In genomic region chr12:121843236-121843982, GRCh38 we compare ENCODE assay signal across 19 cellular contexts. TPM values are rescaled to one million over a fixed set of nuclear protein-coding genes. Genes with fewer than 3 reads are reported as not detected.
DNase-seq lines count a peak whose midpoint lies in the region; ATAC-seq, FAIRE-seq and TF ChIP-seq lines count a peak whose summit lies in the region.
"Had no signal": no experiment of that assay in that cellular context is flagged by ENCODE, and none has a peak within 500 bp of the region (broad histone marks: within the 10 kb centered on the region; RNA-seq: fewer than 3 reads in every experiment).

No MANE protein-coding gene starts in this region.

- FAIRE-seq in A549 (lab: Jason Lieb, UNC), result no peak
- peak; percentile 91 for FAIRE-seq in K562 (lab: Jason Lieb, UNC)
- FAIRE-seq: HepG2 had no signal

- no peak overlapping the region for H2BK15ac ChIP-seq in H9 (ENCODE audit: low read depth, low read length)

- H3K56ac ChIP-seq in H9 (ENCODE audit: insufficient read length, low read depth, low read length), result no peak overlapping the region

- no peak overlapping the region for H2BK5ac ChIP-seq in H9 (ENCODE audit: insufficient read length, low read length)

- DNase-seq in A549 (ENCODE audit: low read depth in 1 of 2, low spot score in 1 of 2) (no peak), H9 (no peak), K562 (ENCODE audit: extremely low read depth in 1 of 4, low spot score in 3 of 4) (peak; percentile 45 to 69 (median 48)), neural crest cell (ENCODE audit: low read depth, low spot score) (no peak), tibial nerve (ENCODE audit: low spot score in 2 of 2) (no peak)
- no peak for DNase-seq in stimulated activated CD4-positive, alpha-beta T cell treated with anti-CD3 and anti-CD28 coated beads, Interleukin-4, amount 100 ng/mL, for 1 hour
- DNase-seq: CD4-positive, alpha-beta T cell; Kasumi-1; NCI-H187 treated with DMSO at 0.1 percent for 48 hours; NCI-H345; NCI-H526; NK-92 treated with Interleukin-12 subunit alpha and Interleukin-12 subunit beta, amount 100 ng/mL, for 24 hours; SHP77 had no signal

- H3K27me3 Mint-ChIP-seq in H9 (ENCODE audit: low read depth) (peaks cover 9% of the 10 kb centered on the region), neural crest cell (ENCODE audit: low read depth) (peaks cover 2% of the 10 kb centered on the region)
- H3K27me3 Mint-ChIP-seq: CD4-positive, alpha-beta T cell had no signal

- intact Hi-C loops in K562 (cut with micrococcal nuclease), result no loop called here

- TF ChIP-seq RAD21 in A549 (conservative IDR thresholded peaks at IDR 0.05 in 1 of 2, IDR thresholded peaks at IDR 0.05 in 1 of 2) (no peak), K562 (CRISPR knock-in tag; conservative IDR thresholded peaks at IDR 0.05 in 1 of 2, IDR thresholded peaks at IDR 0.05 in 1 of 2) (no peak)

- no peak overlapping the region for H3K14ac ChIP-seq in H9 (ENCODE audit: insufficient read depth, low read length)

- H4K91ac ChIP-seq in H9 (ENCODE audit: insufficient read length, low read depth, low read length), result no peak overlapping the region

- H3K4me1 Mint-ChIP-seq in H9 (peaks cover 13 to 21% of the 10 kb centered on the region in 2 experiments), neural crest cell (peaks cover 25% of the 10 kb centered on the region)

- BruUV-seq in K562 (replicated peaks; lab: Mats Ljungman, UMichigan), result no TSS peak

- no peaks in the 10 kb centered on the region for H3K36me3 ChIP-seq in K562 (ENCODE audit: control insufficient read depth, insufficient read depth, low read length)
- H3K36me3 ChIP-seq in tibial nerve, result no peaks in the 10 kb centered on the region
- H3K36me3 ChIP-seq: HAP-1 had no signal

- no peak overlapping the region for H3K9ac ChIP-seq in H9 (ENCODE audit: extremely low read depth, insufficient read length, low read length)
- peak overlapping the region in 1 of 2 experiments; percentile 86; a peak in 2 of 4 replicates for H3K9ac ChIP-seq in K562 (ENCODE audit: insufficient read depth in 1 of 2, low read depth in 2 of 2, low read length in 2 of 2)

- TF ChIP-seq CTCF in A549 (IDR thresholded peaks at IDR 0.05), result no peak
- TF ChIP-seq CTCF in H9 (conservative IDR thresholded peaks at IDR 0.05), result no peak
- no peak for TF ChIP-seq CTCF in K562 (IDR thresholded peaks at IDR 0.05 in 2 of 3, conservative IDR thresholded peaks at IDR 0.05 in 1 of 3; ENCODE audit: insufficient read depth in 2 of 3, low read depth in 1 of 3, low read length in 3 of 3)
- no peak for TF ChIP-seq CTCF in neural crest cell (conservative IDR thresholded peaks at IDR 0.05)
- no peak for TF ChIP-seq CTCF in tibial nerve (IDR thresholded peaks at IDR 0.05)

- no peak overlapping the region for H2BK120ac ChIP-seq in H9 (ENCODE audit: low read depth, low read length, poor library complexity, severe bottlenecking)

- TF ChIP-seq EP300 in A549 (IDR thresholded peaks at IDR 0.05), result no peak
- TF ChIP-seq EP300 in K562 (IDR thresholded peaks at IDR 0.05; ENCODE audit: low read length), result no peak
- no peak for TF ChIP-seq EP300 in tibial nerve (IDR thresholded peaks at IDR 0.05)

- no peak overlapping the region for H3K4me3 ChIP-seq in A549
- H3K4me3 ChIP-seq in K562, result no peak overlapping the region
- no peak overlapping the region for H3K4me3 ChIP-seq in tibial nerve
- H3K4me3 ChIP-seq: HAP-1 had no signal

- H4K8ac ChIP-seq in H9 (replicated peaks; ENCODE audit: insufficient read length, low read depth, low read length), result no peak overlapping the region

- H3K27me3 ChIP-seq in H9 (ENCODE audit: insufficient read depth, low read length) (no peaks in the 10 kb centered on the region), K562 (ENCODE audit: control insufficient read depth in 2 of 2, insufficient read depth in 2 of 2, low read length in 2 of 2) (no peaks in the 10 kb centered on the region), tibial nerve (no peaks in the 10 kb centered on the region)

- H3K9me1 ChIP-seq in K562 (ENCODE audit: control insufficient read depth, insufficient read depth, low read length), result no peaks in the 10 kb centered on the region

- H4K20me1 ChIP-seq in H9 (ENCODE audit: control insufficient read depth, insufficient read depth, insufficient read length) (peaks cover 3% of the 10 kb centered on the region), K562 (replicated peaks; ENCODE audit: control insufficient read depth, insufficient read depth, low read length) (no peaks in the 10 kb centered on the region)

- H3K9me3 ChIP-seq in A549 (no peaks in the 10 kb centered on the region), H9 (ENCODE audit: control insufficient read depth, low read depth, low read length) (no peaks in the 10 kb centered on the region), K562 (replicated peaks; ENCODE audit: control insufficient read depth, insufficient read depth, low read depth, low read length) (no peaks in the 10 kb centered on the region), tibial nerve (no peaks in the 10 kb centered on the region)
- H3K9me3 ChIP-seq: HAP-1 had no signal

- no peak overlapping the region for H3K27ac ChIP-seq in A549
- H3K27ac ChIP-seq in H9 (ENCODE audit: insufficient read length, low read depth, low read length), result no peak overlapping the region
- peak overlapping the region; percentile 38; the same call in 1 of the 3 replicates for H3K27ac ChIP-seq in K562 (ENCODE audit: extremely low read depth, low read depth, low read length)
- no peak overlapping the region for H3K27ac ChIP-seq in tibial nerve

- H3T11ph ChIP-seq in H9 (ENCODE audit: low read length), result no peak overlapping the region

- peak overlapping the region in 2 of 3 experiments; percentile 54 to 56; a peak in 3 of 7 replicates for H3K27ac Mint-ChIP-seq in H9
- H3K27ac Mint-ChIP-seq in neural crest cell (ENCODE audit: unreplicated experiment), result peak overlapping the region; percentile 7
- H3K27ac Mint-ChIP-seq: CD4-positive, alpha-beta T cell had no signal

- H3K18ac ChIP-seq in H9 (ENCODE audit: insufficient read length, low read depth, low read length), result no peak overlapping the region

- H2BK12ac ChIP-seq in H9 (ENCODE audit: insufficient read length, low read depth, low read length), result no peak overlapping the region

- TF ChIP-seq POLR2A in A549 (IDR thresholded peaks at IDR 0.05; ENCODE audit: low read length), result no peak
- no peak for TF ChIP-seq POLR2A in K562 (conservative IDR thresholded peaks at IDR 0.05)
- no peak for TF ChIP-seq POLR2A in tibial nerve (IDR thresholded peaks at IDR 0.05)

- H2BK20ac ChIP-seq in H9 (ENCODE audit: low read depth, low read length, poor library complexity, severe bottlenecking), result no peak overlapping the region

- ATAC-seq in A549, result no peak
- peak; percentile 9; the same call in 2 of the 3 replicates for ATAC-seq in K562
- no peak for ATAC-seq in HG03175 (IDR thresholded peaks at IDR 0.05; ENCODE audit: unreplicated experiment)
- ATAC-seq in HG03196 (IDR thresholded peaks at IDR 0.05; ENCODE audit: unreplicated experiment), result no peak
- ATAC-seq: HepG2, SK-N-SH treated with all-trans-retinoic acid at 6 μM for 48 hours had no signal

- 76% methylated on average over 13 of the region's 13 CpGs for WGBS in A549 (ENCODE audit: missing lambda C conversion rate)
- no CpG with 5 or more reads among the region's 13 CpGs for WGBS in H9 (ENCODE audit: extremely low coverage, insufficient read length, low lambda C conversion rate)
- WGBS in K562 (ENCODE audit: insufficient coverage, low coverage, missing lambda C conversion rate), result 21% methylated on average over 13 of the region's 13 CpGs
- WGBS in tibial nerve, 2 donors, result 60 to 69% methylated on average over 13 of the region's 13 CpGs

- in situ Hi-C loops in K562 (cut with MboI), result loop anchor here (25.0 kb wide), 1 partner anchor 1544 kb away; the partner anchor contains the start of gene KMT5A

- H2AK5ac ChIP-seq in H9 (ENCODE audit: insufficient read length, low read length), result no peak overlapping the region

- no peaks in the 10 kb centered on the region for H3K79me1 ChIP-seq in H9 (ENCODE audit: insufficient read depth, low read depth, low read length, poor library complexity, severe bottlenecking)

- H3K4ac ChIP-seq in H9 (ENCODE audit: low read depth, low read length), result no peak overlapping the region

- POLR2A ChIA-PET in A549 (lab: Yijun Ruan, JAX) (no interaction called here), K562 (lab: Yijun Ruan, JAX) (interaction anchor here (0.6 to 1.3 kb wide), 7 partner anchors 15 to 255 kb away, joined by 3 to 5 read pairs (median 4); partner anchors contain the start of gene PSMD9)

- no peaks in the 10 kb centered on the region for H3K4me1 ChIP-seq in A549
- H3K4me1 ChIP-seq in H9 (ENCODE audit: insufficient read depth, low read length), result no peaks in the 10 kb centered on the region
- H3K4me1 ChIP-seq in K562 (replicated peaks in 1 of 2; ENCODE audit: control insufficient read depth in 2 of 2, insufficient read depth in 2 of 2, low read length in 2 of 2), result peaks cover 18 to 28% of the 10 kb centered on the region in 2 experiments
- H3K4me1 ChIP-seq in tibial nerve, result peaks cover 0 to 15% (median 5%) of the 10 kb centered on the region in 4 donors

- H3K79me2 ChIP-seq in H9 (ENCODE audit: insufficient read depth, low read length), result no peaks in the 10 kb centered on the region
- peaks cover 3% of the 10 kb centered on the region; the same call in 2 of the 3 replicates for H3K79me2 ChIP-seq in K562 (ENCODE audit: control insufficient read depth, insufficient read depth, low read length)

- H3K36me3 Mint-ChIP-seq in H9 (ENCODE audit: insufficient read depth in 1 of 3, low read depth in 3 of 3), result no peaks in the 10 kb centered on the region
- H3K36me3 Mint-ChIP-seq in neural crest cell (ENCODE audit: low read depth), result no peaks in the 10 kb centered on the region

- no peak overlapping the region for H3K4me2 ChIP-seq in A549
- H3K4me2 ChIP-seq in H9 (ENCODE audit: insufficient read depth, insufficient read length, low read length), result no peak overlapping the region
- H3K4me2 ChIP-seq in K562 (ENCODE audit: insufficient read depth, low read length), result peak overlapping the region; percentile 45; the same call in 1 of the 2 replicates

- H2AFZ ChIP-seq in H9 (ENCODE audit: low read length), result no peak overlapping the region
- peak overlapping the region; percentile 72 for H2AFZ ChIP-seq in K562 (ENCODE audit: low read depth, low read length)

- CTCF ChIA-PET in A549 (lab: Yijun Ruan, JAX) (interaction anchor here (0.6 to 72.2 kb wide), 8 partner anchors 16 to 65 kb away, joined by 3 to 2657 read pairs (median 3); partner anchors contain the start of genes RHOF and SETD1B), K562 (lab: Yijun Ruan, JAX; ENCODE audit: low intra/inter-chr PET ratio) (no interaction called here)

- no peak overlapping the region for H3K4me3 Mint-ChIP-seq in H9
- H3K4me3 Mint-ChIP-seq in neural crest cell, result peak overlapping the region; percentile 0

- H3K23me2 ChIP-seq in H9 (ENCODE audit: insufficient read length, low read depth, low read length, poor library complexity, severe bottlenecking), result no peaks in the 10 kb centered on the region

- no peak overlapping the region for H3K23ac ChIP-seq in H9 (ENCODE audit: insufficient read length, low read depth, low read length)

- H3K9me3 Mint-ChIP-seq in H9 (no peaks in the 10 kb centered on the region; a peak in 2 of 5 replicates), neural crest cell (peaks cover 3% of the 10 kb centered on the region)
- H3K9me3 Mint-ChIP-seq: CD4-positive, alpha-beta T cell had no signal

- no peak overlapping the region for H4K5ac ChIP-seq in H9 (ENCODE audit: insufficient read length, low read depth, low read length)

RNA-seq across cellular contexts. Expression of gene HPD, which starts 15.2 kb away (rescaled TPM):
- polyA plus RNA-seq in A549 (2011; rRNA removed), result 1.3 and 1.7 TPM in 2 replicates
- 1.7 and 2.0 TPM in 2 replicates for polyA plus RNA-seq in A549 (2012; cell fraction: cytosol; rRNA removed)
- polyA plus RNA-seq in A549 (2012; cell fraction: nucleus; rRNA removed), result 0.98 and 1.4 TPM in 2 replicates
- 1.8 to 2.6 TPM (median 2.0 TPM) in 3 replicates for polyA plus RNA-seq in A549 (2017; fragmentation: RNase III; extraction: RNeasy Plus Mini Kit Qiagen cat#74134 plus additional on column Dnase treatment)
- 1.6 and 2.8 TPM in 2 replicates for polyA minus RNA-seq in A549 (2011; rRNA and poly(A)+ RNA removed)
- total RNA-seq in H9 (2021), result 0.22 TPM in 1 of 2 replicates, not detected in the other
- 0.53 TPM in 1 of 2 replicates, not detected in the other for total RNA-seq in K562 (2011; cell fraction: chromatin; rRNA removed; ENCODE audit: low replicate concordance)
- 0.33 TPM in 1 of 2 replicates, not detected in the other for total RNA-seq in K562 (2011; cell fraction: nucleolus; rRNA removed)
- not detected in 2 replicates for total RNA-seq in K562 (2011; cell fraction: nucleoplasm; rRNA removed)
- total RNA-seq in K562 (2014; rRNA removed), result 0.23 TPM in 1 of 2 replicates, not detected in the other
- not detected in 2 replicates for total RNA-seq in K562 (2014; rRNA removed; fragmentation: Illumina TruSeq; extraction: Trizol)
- total RNA-seq in K562 (2015; rRNA removed; fragmentation: Illumina TruSeq; extraction: Trizol), result not detected in 2 replicates
- total RNA-seq in K562 (2021), result 0.29 TPM in 2 replicates
- 0.06 TPM in 1 of 2 replicates, not detected in the other for polyA plus RNA-seq in K562 (2011; rRNA removed)
- 0.04 and 0.18 TPM in 2 replicates for polyA plus RNA-seq in K562 (2011; cell fraction: cytosol; rRNA removed)
- polyA plus RNA-seq in K562 (2011; cell fraction: nucleus; rRNA removed), result not detected in 2 replicates
- polyA plus RNA-seq in K562 (2012), result 0.08 and 0.36 TPM in 2 replicates
- polyA plus RNA-seq in K562 (2014; fragmentation: Illumina TruSeq; extraction: Trizol), result not detected in 2 replicates
- under 1 TPM; 0.07 TPM for polyA plus RNA-seq in K562 (2014; fragmentation: Nextera tagmentation; extraction: Ambion mirVana)
- 0.09 TPM in 1 of 2 replicates, not detected in the other for polyA plus RNA-seq in K562 (2014; rRNA removed)
- polyA minus RNA-seq in K562 (2011; rRNA and poly(A)+ RNA removed), result 0.53 TPM in 1 of 2 replicates, not detected in the other
- not detected in 2 replicates for polyA minus RNA-seq in K562 (2011; cell fraction: cytosol; rRNA and poly(A)+ RNA removed)
- polyA minus RNA-seq in K562 (2011; cell fraction: nucleus; rRNA and poly(A)+ RNA removed), result not detected in 2 replicates
- 0.21 TPM in 1 of 2 replicates, not detected in the other for total RNA-seq in neural crest cell
- 1 to 10 TPM in 1 of 4 donors, under 1 TPM in 1, not detected in 2; 0.63 to 1.1 TPM for total RNA-seq in tibial nerve
- total RNA-seq: CD4-positive, alpha-beta T cell; OCI-LY7 had no signal

RNA-seq across cellular contexts. Expression of gene SETD1B, which starts 39.6 kb away (rescaled TPM):
- 1.1 and 2.1 TPM in 2 replicates for polyA plus RNA-seq in A549 (2011; rRNA removed)
- 2.2 and 3.1 TPM in 2 replicates for polyA plus RNA-seq in A549 (2012; cell fraction: cytosol; rRNA removed)
- polyA plus RNA-seq in A549 (2012; cell fraction: nucleus; rRNA removed), result 6.5 and 9.1 TPM in 2 replicates
- 7.4 to 8.6 TPM (median 8.0 TPM) in 3 replicates for polyA plus RNA-seq in A549 (2017; fragmentation: RNase III; extraction: RNeasy Plus Mini Kit Qiagen cat#74134 plus additional on column Dnase treatment)
- polyA minus RNA-seq in A549 (2011; rRNA and poly(A)+ RNA removed), result 2.6 and 4.2 TPM in 2 replicates
- 38.2 and 40.4 TPM in 2 replicates for total RNA-seq in H9 (2021)
- total RNA-seq in K562 (2011; cell fraction: chromatin; rRNA removed; ENCODE audit: low replicate concordance), result 15.2 and 26.5 TPM in 2 replicates
- total RNA-seq in K562 (2011; cell fraction: nucleolus; rRNA removed), result 12.8 and 13.4 TPM in 2 replicates
- total RNA-seq in K562 (2011; cell fraction: nucleoplasm; rRNA removed), result 10.8 and 11.7 TPM in 2 replicates
- 2.9 and 4.7 TPM in 2 replicates for total RNA-seq in K562 (2014; rRNA removed)
- 0.99 and 1.4 TPM in 2 replicates for total RNA-seq in K562 (2014; rRNA removed; fragmentation: Illumina TruSeq; extraction: Trizol)
- total RNA-seq in K562 (2015; rRNA removed; fragmentation: Illumina TruSeq; extraction: Trizol), result 2.1 and 3.1 TPM in 2 replicates
- total RNA-seq in K562 (2021), result 23.6 and 26.6 TPM in 2 replicates
- 0.77 and 1.1 TPM in 2 replicates for polyA plus RNA-seq in K562 (2011; rRNA removed)
- 0.75 and 1.0 TPM in 2 replicates for polyA plus RNA-seq in K562 (2011; cell fraction: cytosol; rRNA removed)
- 4.0 and 7.0 TPM in 2 replicates for polyA plus RNA-seq in K562 (2011; cell fraction: nucleus; rRNA removed)
- 8.4 and 8.6 TPM in 2 replicates for polyA plus RNA-seq in K562 (2012)
- polyA plus RNA-seq in K562 (2014; fragmentation: Illumina TruSeq; extraction: Trizol), result 6.1 and 10.6 TPM in 2 replicates
- 1 to 10 TPM in 1 of 2 experiments, under 1 TPM in 1; 0.48 to 2.3 TPM for polyA plus RNA-seq in K562 (2014; fragmentation: Nextera tagmentation; extraction: Ambion mirVana)
- 6.9 and 7.1 TPM in 2 replicates for polyA plus RNA-seq in K562 (2014; rRNA removed)
- polyA minus RNA-seq in K562 (2011; rRNA and poly(A)+ RNA removed), result 1.2 and 1.3 TPM in 2 replicates
- 5.6 and 7.3 TPM in 2 replicates for polyA minus RNA-seq in K562 (2011; cell fraction: cytosol; rRNA and poly(A)+ RNA removed)
- polyA minus RNA-seq in K562 (2011; cell fraction: nucleus; rRNA and poly(A)+ RNA removed), result 2.8 and 3.1 TPM in 2 replicates
- total RNA-seq in neural crest cell, result 25.6 and 25.9 TPM in 2 replicates
- total RNA-seq in tibial nerve, result 10 to 100 TPM in 3 of 4 donors, 1 to 10 TPM in 1; 9.4 to 18.3 (median 12.2) TPM

RNA-seq across cellular contexts. Expression of gene PSMD9, which starts 45.2 kb away (rescaled TPM):
- 81.4 and 89.3 TPM in 2 replicates for polyA plus RNA-seq in A549 (2011; rRNA removed)
- polyA plus RNA-seq in A549 (2012; cell fraction: cytosol; rRNA removed), result 215 and 228 TPM in 2 replicates
- polyA plus RNA-seq in A549 (2012; cell fraction: nucleus; rRNA removed), result 141 and 143 TPM in 2 replicates
- polyA plus RNA-seq in A549 (2017; fragmentation: RNase III; extraction: RNeasy Plus Mini Kit Qiagen cat#74134 plus additional on column Dnase treatment), result 147 to 164 TPM (median 154 TPM) in 3 replicates
- 32.1 and 48.0 TPM in 2 replicates for polyA minus RNA-seq in A549 (2011; rRNA and poly(A)+ RNA removed)
- total RNA-seq in H9 (2021), result 39.9 and 41.2 TPM in 2 replicates
- 73.2 and 111 TPM in 2 replicates for total RNA-seq in K562 (2011; cell fraction: chromatin; rRNA removed; ENCODE audit: low replicate concordance)
- total RNA-seq in K562 (2011; cell fraction: nucleolus; rRNA removed), result 69.7 and 70.4 TPM in 2 replicates
- total RNA-seq in K562 (2011; cell fraction: nucleoplasm; rRNA removed), result 93.6 and 131 TPM in 2 replicates
- 143 and 187 TPM in 2 replicates for total RNA-seq in K562 (2014; rRNA removed)
- 34.1 and 34.5 TPM in 2 replicates for total RNA-seq in K562 (2014; rRNA removed; fragmentation: Illumina TruSeq; extraction: Trizol)
- 61.7 and 78.2 TPM in 2 replicates for total RNA-seq in K562 (2015; rRNA removed; fragmentation: Illumina TruSeq; extraction: Trizol)
- 66.4 and 71.7 TPM in 2 replicates for total RNA-seq in K562 (2021)
- 61.3 and 68.5 TPM in 2 replicates for polyA plus RNA-seq in K562 (2011; rRNA removed)
- polyA plus RNA-seq in K562 (2011; cell fraction: cytosol; rRNA removed), result 61.8 and 93.1 TPM in 2 replicates
- 51.5 and 53.5 TPM in 2 replicates for polyA plus RNA-seq in K562 (2011; cell fraction: nucleus; rRNA removed)
- 76.1 and 85.2 TPM in 2 replicates for polyA plus RNA-seq in K562 (2012)
- 31.0 and 60.0 TPM in 2 replicates for polyA plus RNA-seq in K562 (2014; fragmentation: Illumina TruSeq; extraction: Trizol)
- polyA plus RNA-seq in K562 (2014; fragmentation: Nextera tagmentation; extraction: Ambion mirVana), result 10 to 100 TPM; 12.2 to 22.8 TPM
- polyA plus RNA-seq in K562 (2014; rRNA removed), result 92.2 and 107 TPM in 2 replicates
- 29.3 and 37.7 TPM in 2 replicates for polyA minus RNA-seq in K562 (2011; rRNA and poly(A)+ RNA removed)
- 23.0 and 42.7 TPM in 2 replicates for polyA minus RNA-seq in K562 (2011; cell fraction: cytosol; rRNA and poly(A)+ RNA removed)
- 13.3 and 29.5 TPM in 2 replicates for polyA minus RNA-seq in K562 (2011; cell fraction: nucleus; rRNA and poly(A)+ RNA removed)
- total RNA-seq in neural crest cell, result 46.3 and 47.4 TPM in 2 replicates
- 10 to 100 TPM; 22.4 to 47.7 (median 42.8) TPM for total RNA-seq in tibial nerve

RNA-seq across cellular contexts. Expression of gene RHOF, which starts 49.9 kb away (rescaled TPM):
- polyA plus RNA-seq in A549 (2011; rRNA removed) (47.1 and 48.0 TPM in 2 replicates), A549 (2017; fragmentation: RNase III; extraction: RNeasy Plus Mini Kit Qiagen cat#74134 plus additional on column Dnase treatment) (48.6 to 52.3 TPM (median 51.8 TPM) in 3 replicates), K562 (2011; rRNA removed) (4.0 and 6.3 TPM in 2 replicates), K562 (2014; fragmentation: Illumina TruSeq; extraction: Trizol) (4.3 and 5.4 TPM in 2 replicates), K562 (2014; fragmentation: Nextera tagmentation; extraction: Ambion mirVana) (under 1 TPM; 0.13 to 0.45 TPM), K562 (2014; rRNA removed) (8.8 and 9.5 TPM in 2 replicates)
- polyA plus RNA-seq in A549 (2012; cell fraction: cytosol; rRNA removed), result 84.7 and 94.6 TPM in 2 replicates
- polyA plus RNA-seq in A549 (2012; cell fraction: nucleus; rRNA removed), result 108 and 113 TPM in 2 replicates
- 88.9 and 139 TPM in 2 replicates for polyA minus RNA-seq in A549 (2011; rRNA and poly(A)+ RNA removed)
- total RNA-seq in H9 (2021) (29.1 and 29.3 TPM in 2 replicates), K562 (2014; rRNA removed) (3.5 and 3.9 TPM in 2 replicates), K562 (2014; rRNA removed; fragmentation: Illumina TruSeq; extraction: Trizol) (3.1 and 3.9 TPM in 2 replicates), K562 (2015; rRNA removed; fragmentation: Illumina TruSeq; extraction: Trizol) (4.3 and 4.8 TPM in 2 replicates), K562 (2021) (10.1 and 10.4 TPM in 2 replicates), neural crest cell (23.8 and 25.5 TPM in 2 replicates), tibial nerve (10 to 100 TPM; 14.1 to 24.3 (median 18.1) TPM)
- 78.6 and 99.1 TPM in 2 replicates for total RNA-seq in K562 (2011; cell fraction: chromatin; rRNA removed; ENCODE audit: low replicate concordance)
- 34.0 and 38.0 TPM in 2 replicates for total RNA-seq in K562 (2011; cell fraction: nucleolus; rRNA removed)
- 43.6 and 46.6 TPM in 2 replicates for total RNA-seq in K562 (2011; cell fraction: nucleoplasm; rRNA removed)
- 1.2 and 2.6 TPM in 2 replicates for polyA plus RNA-seq in K562 (2011; cell fraction: cytosol; rRNA removed)
- polyA plus RNA-seq in K562 (2011; cell fraction: nucleus; rRNA removed), result 21.6 and 23.6 TPM in 2 replicates
- 3.9 and 4.4 TPM in 2 replicates for polyA plus RNA-seq in K562 (2012)
- 3.8 and 8.5 TPM in 2 replicates for polyA minus RNA-seq in K562 (2011; rRNA and poly(A)+ RNA removed)
- 2.6 and 4.0 TPM in 2 replicates for polyA minus RNA-seq in K562 (2011; cell fraction: cytosol; rRNA and poly(A)+ RNA removed)
- 19.9 and 31.2 TPM in 2 replicates for polyA minus RNA-seq in K562 (2011; cell fraction: nucleus; rRNA and poly(A)+ RNA removed)

Comparison
In these comparisons a context has a peak if more than half of its experiments do, and no peak if none do; other contexts are left out.
1. DNase-seq: peak in K562 (4 of 4); none in A549 (0 of 2), H9 (single experiment), neural crest cell (single experiment), stimulated activated CD4-positive, alpha-beta T cell treated with anti-CD3 and anti-CD28 coated beads, Interleukin-4, amount 100 ng/mL, for 1 hour (single experiment) and tibial nerve (0 of 2).
2. Of the 35 proteins assayed by ChIP-seq in both K562 and A549: peak only in K562: ESRRA and KDM1A; only in A549: none; in both: ZFP36; in neither: 31; mixed calls (peak in some experiments, not most) for 1.